1 cellular context compared by ENCODE assay signal in the genomic region with DNA sequence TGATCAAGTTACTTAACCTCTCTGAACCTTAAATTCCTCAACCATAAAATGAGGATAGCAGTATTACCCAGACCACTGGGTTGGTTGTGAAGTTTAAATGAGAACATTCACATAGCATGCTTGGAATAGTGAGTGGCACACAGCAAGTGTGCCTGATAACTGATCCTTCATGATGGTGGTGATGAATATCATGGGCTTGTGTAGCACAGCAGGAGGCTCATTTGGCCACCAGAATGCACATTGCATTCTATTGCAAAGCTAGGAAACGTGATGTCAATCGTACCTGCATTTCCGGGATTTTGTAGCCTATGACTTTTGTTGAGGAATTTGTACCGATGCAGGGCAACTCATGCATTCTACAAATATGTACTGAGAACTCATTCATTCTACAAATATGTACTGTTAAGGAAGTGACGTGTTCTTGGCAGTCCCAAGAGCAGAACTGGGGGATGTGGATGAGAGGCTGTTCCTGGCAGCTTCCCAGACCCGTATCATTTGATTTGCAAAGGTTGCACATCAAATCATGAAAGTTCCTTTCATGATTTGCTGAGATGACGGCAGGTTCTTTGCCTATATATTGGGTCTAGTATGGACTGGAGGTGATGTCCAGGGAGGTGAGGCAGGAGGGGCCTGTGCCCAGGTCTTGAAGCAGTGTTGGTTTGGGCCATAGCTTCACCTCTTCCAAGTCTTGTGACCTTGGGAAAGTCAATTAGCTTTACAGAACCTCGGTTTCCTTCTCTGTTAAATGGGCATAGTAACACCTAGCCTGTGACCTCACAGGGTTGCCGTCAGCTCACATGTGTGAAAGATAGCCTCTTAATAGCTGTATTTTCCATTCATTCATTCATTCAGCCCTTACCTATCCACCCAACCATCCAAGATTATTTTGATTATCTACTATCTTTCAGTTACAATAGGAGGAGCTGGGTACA.
TF ChIP-seq lines count a peak whose summit lies in the region.

No MANE protein-coding gene starts in this region.

TF ChIP-seq in A549, 52 proteins besides CTCF, POLR2A, EP300 and RAD21 (continued from another document):
- TF ChIP-seq, protein P1, sequence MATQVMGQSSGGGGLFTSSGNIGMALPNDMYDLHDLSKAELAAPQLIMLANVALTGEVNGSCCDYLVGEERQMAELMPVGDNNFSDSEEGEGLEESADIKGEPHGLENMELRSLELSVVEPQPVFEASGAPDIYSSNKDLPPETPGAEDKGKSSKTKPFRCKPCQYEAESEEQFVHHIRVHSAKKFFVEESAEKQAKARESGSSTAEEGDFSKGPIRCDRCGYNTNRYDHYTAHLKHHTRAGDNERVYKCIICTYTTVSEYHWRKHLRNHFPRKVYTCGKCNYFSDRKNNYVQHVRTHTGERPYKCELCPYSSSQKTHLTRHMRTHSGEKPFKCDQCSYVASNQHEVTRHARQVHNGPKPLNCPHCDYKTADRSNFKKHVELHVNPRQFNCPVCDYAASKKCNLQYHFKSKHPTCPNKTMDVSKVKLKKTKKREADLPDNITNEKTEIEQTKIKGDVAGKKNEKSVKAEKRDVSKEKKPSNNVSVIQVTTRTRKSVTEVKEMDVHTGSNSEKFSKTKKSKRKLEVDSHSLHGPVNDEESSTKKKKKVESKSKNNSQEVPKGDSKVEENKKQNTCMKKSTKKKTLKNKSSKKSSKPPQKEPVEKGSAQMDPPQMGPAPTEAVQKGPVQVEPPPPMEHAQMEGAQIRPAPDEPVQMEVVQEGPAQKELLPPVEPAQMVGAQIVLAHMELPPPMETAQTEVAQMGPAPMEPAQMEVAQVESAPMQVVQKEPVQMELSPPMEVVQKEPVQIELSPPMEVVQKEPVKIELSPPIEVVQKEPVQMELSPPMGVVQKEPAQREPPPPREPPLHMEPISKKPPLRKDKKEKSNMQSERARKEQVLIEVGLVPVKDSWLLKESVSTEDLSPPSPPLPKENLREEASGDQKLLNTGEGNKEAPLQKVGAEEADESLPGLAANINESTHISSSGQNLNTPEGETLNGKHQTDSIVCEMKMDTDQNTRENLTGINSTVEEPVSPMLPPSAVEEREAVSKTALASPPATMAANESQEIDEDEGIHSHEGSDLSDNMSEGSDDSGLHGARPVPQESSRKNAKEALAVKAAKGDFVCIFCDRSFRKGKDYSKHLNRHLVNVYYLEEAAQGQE (IDR thresholded peaks at IDR 0.05), result no peak
- peak; percentile 96 for TF ChIP-seq FOSL2 (IDR thresholded peaks at IDR 0.05)
- TF ChIP-seq FOSL2 (CRISPR knock-in tag; IDR thresholded peaks at IDR 0.05), result peak; percentile 98
- TF ChIP-seq SREBF2 (IDR thresholded peaks at IDR 0.05), result no peak
- TF ChIP-seq, protein P2, sequence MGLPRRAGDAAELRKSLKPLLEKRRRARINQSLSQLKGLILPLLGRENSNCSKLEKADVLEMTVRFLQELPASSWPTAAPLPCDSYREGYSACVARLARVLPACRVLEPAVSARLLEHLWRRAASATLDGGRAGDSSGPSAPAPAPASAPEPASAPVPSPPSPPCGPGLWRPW (IDR thresholded peaks at IDR 0.05), result no peak
- TF ChIP-seq TP53 (CRISPR knock-in tag; IDR thresholded peaks at IDR 0.05), result no peak
- no peak for TF ChIP-seq MAZ (IDR thresholded peaks at IDR 0.05; ENCODE audit: borderline replicate concordance, low read depth, low read length)
- peak; percentile 79 for TF ChIP-seq HEYL (CRISPR knock-in tag; IDR thresholded peaks at IDR 0.05)
- TF ChIP-seq, protein P3, sequence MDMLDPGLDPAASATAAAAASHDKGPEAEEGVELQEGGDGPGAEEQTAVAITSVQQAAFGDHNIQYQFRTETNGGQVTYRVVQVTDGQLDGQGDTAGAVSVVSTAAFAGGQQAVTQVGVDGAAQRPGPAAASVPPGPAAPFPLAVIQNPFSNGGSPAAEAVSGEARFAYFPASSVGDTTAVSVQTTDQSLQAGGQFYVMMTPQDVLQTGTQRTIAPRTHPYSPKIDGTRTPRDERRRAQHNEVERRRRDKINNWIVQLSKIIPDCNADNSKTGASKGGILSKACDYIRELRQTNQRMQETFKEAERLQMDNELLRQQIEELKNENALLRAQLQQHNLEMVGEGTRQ (IDR thresholded peaks at IDR 0.05), result no peak
- no peak for TF ChIP-seq RCOR1 (IDR thresholded peaks at IDR 0.05; ENCODE audit: low read depth, low read length)
- TF ChIP-seq CBX2 (IDR thresholded peaks at IDR 0.05; ENCODE audit: borderline replicate concordance, low read depth), result no peak
- TF ChIP-seq NPAS2 (CRISPR knock-in tag; IDR thresholded peaks at IDR 0.05; ENCODE audit: borderline replicate concordance), result no peak
- 0 out of 2 replicates have a peak, but pooled peaks have one; percentile 53 for TF ChIP-seq HDAC2 (IDR thresholded peaks at IDR 0.05)
- TF ChIP-seq ESRRA (IDR thresholded peaks at IDR 0.05; ENCODE audit: borderline replicate concordance, low read length), result 0 out of 2 replicates have a peak, but pooled peaks have one; percentile 57
- TF ChIP-seq PHF8 (IDR thresholded peaks at IDR 0.05; ENCODE audit: borderline replicate concordance, low read depth), result no peak
- no peak; the same call in 1 of the 2 replicates for TF ChIP-seq EHF (CRISPR knock-in tag; IDR thresholded peaks at IDR 0.05)
- TF ChIP-seq RNF2 (IDR thresholded peaks at IDR 0.05; ENCODE audit: borderline replicate concordance, low read depth), result no peak
- TF ChIP-seq EHMT2 (IDR thresholded peaks at IDR 0.05; ENCODE audit: low read depth), result no peak
- TF ChIP-seq RFX5 (IDR thresholded peaks at IDR 0.05), result no peak
- TF ChIP-seq, protein P4, sequence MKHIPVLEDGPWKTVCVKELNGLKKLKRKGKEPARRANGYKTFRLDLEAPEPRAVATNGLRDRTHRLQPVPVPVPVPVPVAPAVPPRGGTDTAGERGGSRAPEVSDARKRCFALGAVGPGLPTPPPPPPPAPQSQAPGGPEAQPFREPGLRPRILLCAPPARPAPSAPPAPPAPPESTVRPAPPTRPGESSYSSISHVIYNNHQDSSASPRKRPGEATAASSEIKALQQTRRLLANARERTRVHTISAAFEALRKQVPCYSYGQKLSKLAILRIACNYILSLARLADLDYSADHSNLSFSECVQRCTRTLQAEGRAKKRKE (CRISPR knock-in tag; IDR thresholded peaks at IDR 0.05; ENCODE audit: low read depth), result peak; percentile 80
- TF ChIP-seq MAFK (IDR thresholded peaks at IDR 0.05; ENCODE audit: partially characterized antibody), result peak; percentile 69
- peak; percentile 80; the same call in 1 of the 2 replicates for TF ChIP-seq HOXB13 (CRISPR knock-in tag; IDR thresholded peaks at IDR 0.05; ENCODE audit: low read depth)
- peak; percentile 68 for TF ChIP-seq RARB (CRISPR knock-in tag; IDR thresholded peaks at IDR 0.05)
- TF ChIP-seq ZSCAN20 (CRISPR knock-in tag; IDR thresholded peaks at IDR 0.05), result peak; percentile 18; the same call in 1 of the 2 replicates
- TF ChIP-seq HOXA7 (CRISPR knock-in tag; IDR thresholded peaks at IDR 0.05), result peak; percentile 87
- TF ChIP-seq, protein P5, sequence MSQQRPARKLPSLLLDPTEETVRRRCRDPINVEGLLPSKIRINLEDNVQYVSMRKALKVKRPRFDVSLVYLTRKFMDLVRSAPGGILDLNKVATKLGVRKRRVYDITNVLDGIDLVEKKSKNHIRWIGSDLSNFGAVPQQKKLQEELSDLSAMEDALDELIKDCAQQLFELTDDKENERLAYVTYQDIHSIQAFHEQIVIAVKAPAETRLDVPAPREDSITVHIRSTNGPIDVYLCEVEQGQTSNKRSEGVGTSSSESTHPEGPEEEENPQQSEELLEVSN (IDR thresholded peaks at IDR 0.05; ENCODE audit: borderline replicate concordance, low read depth), result no peak
- TF ChIP-seq JUNB (IDR thresholded peaks at IDR 0.05), result peak; percentile 95
- TF ChIP-seq HOXB5 (CRISPR knock-in tag; IDR thresholded peaks at IDR 0.05), result peak; percentile 66
- TF ChIP-seq, protein P6, sequence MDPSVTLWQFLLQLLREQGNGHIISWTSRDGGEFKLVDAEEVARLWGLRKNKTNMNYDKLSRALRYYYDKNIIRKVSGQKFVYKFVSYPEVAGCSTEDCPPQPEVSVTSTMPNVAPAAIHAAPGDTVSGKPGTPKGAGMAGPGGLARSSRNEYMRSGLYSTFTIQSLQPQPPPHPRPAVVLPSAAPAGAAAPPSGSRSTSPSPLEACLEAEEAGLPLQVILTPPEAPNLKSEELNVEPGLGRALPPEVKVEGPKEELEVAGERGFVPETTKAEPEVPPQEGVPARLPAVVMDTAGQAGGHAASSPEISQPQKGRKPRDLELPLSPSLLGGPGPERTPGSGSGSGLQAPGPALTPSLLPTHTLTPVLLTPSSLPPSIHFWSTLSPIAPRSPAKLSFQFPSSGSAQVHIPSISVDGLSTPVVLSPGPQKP (IDR thresholded peaks at IDR 0.05; ENCODE audit: low read depth, low read length), result no peak
- 0 out of 2 replicates have a peak, but pooled peaks have one; percentile 39 for TF ChIP-seq MYC (IDR thresholded peaks at IDR 0.05; ENCODE audit: borderline replicate concordance, low read length)
